ENCODE assay signal across 8 cellular contexts in the genomic region with DNA sequence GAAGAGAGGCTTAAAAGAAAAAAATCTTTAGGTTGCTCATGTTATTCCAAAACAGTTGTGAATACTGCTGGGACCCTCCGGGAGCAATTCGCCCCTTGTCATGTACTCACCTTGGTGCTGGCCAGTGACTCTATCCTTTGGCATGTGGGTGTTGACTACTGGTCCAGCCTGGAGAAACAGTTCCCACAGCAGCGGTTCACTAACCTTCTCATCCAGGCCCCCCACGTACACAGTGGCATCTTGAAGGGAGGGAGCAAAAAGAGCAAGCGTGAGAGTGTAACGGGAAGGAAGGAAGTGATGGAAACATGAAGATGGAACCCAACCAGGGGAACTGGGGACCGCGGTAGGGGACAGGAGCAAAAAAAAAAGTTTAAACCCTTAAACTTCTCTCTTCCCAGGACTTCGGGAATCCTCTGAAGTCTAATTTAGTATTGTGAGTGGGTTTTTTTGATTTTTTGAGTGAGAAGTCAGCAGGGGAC. TPM values are rescaled to one million over a fixed set of nuclear protein-coding genes. Genes with fewer than 3 reads are reported as not detected.
DNase-seq lines count a peak whose midpoint lies in the region; ATAC-seq and TF ChIP-seq lines count a peak whose summit lies in the region.

No MANE protein-coding gene starts in this region.

- H2BK12ac ChIP-seq in H9 (ENCODE audit: insufficient read length, low read depth, low read length), result no peak overlapping the region

- H3K18ac ChIP-seq in H9 (ENCODE audit: insufficient read length, low read depth, low read length), result no peak overlapping the region

- TF ChIP-seq POLR2A in gastroesophageal sphincter (IDR thresholded peaks at IDR 0.05), result no peak

- H4K91ac ChIP-seq in H9 (ENCODE audit: insufficient read length, low read depth, low read length), result no peak overlapping the region

- H3K14ac ChIP-seq in H9 (ENCODE audit: insufficient read depth, low read length), result no peak overlapping the region; the same call in 1 of the 2 replicates

- H3K36me3 Mint-ChIP-seq in H9 (ENCODE audit: insufficient read depth in 1 of 3, low read depth in 3 of 3), result peaks cover 33 to 49% (median 48%) of the 10 kb centered on the region in 3 experiments
- H3K36me3 Mint-ChIP-seq in T-helper 17 cell (ENCODE audit: low read depth), result peaks cover 30% of the 10 kb centered on the region

- H3K27me3 ChIP-seq in H9 (ENCODE audit: insufficient read depth, low read length) (no peaks in the 10 kb centered on the region), gastroesophageal sphincter (no peaks in the 10 kb centered on the region), skeletal muscle tissue (ENCODE audit: control insufficient read depth in 3 of 3, insufficient read depth in 3 of 3, low read length in 3 of 3) (no peaks in the 10 kb centered on the region)

- H2BK120ac ChIP-seq in H9 (ENCODE audit: low read depth, low read length, poor library complexity, severe bottlenecking), result no peak overlapping the region

- H2AFZ ChIP-seq in H9 (ENCODE audit: low read length), result no peak overlapping the region

- H3K9ac ChIP-seq in H9 (ENCODE audit: extremely low read depth, insufficient read length, low read length) (peak overlapping the region; percentile 92), skeletal muscle tissue (ENCODE audit: low read depth in 1 of 3, low read length in 3 of 3) (peak overlapping the region; percentile 93 to 97 (median 95))

- H3K36me3 ChIP-seq in gastroesophageal sphincter, result peaks cover 7 to 78% of the 10 kb centered on the region in 2 donors
- peaks cover 44 to 48% (median 45%) of the 10 kb centered on the region in 3 donors for H3K36me3 ChIP-seq in skeletal muscle tissue (ENCODE audit: control insufficient read depth in 3 of 3, insufficient read depth in 3 of 3, low read length in 3 of 3)

- H2BK5ac ChIP-seq in H9 (ENCODE audit: insufficient read length, low read length), result no peak overlapping the region

- H3K4me1 Mint-ChIP-seq in H9, result peaks cover 19 to 26% of the 10 kb centered on the region in 2 experiments
- H3K4me1 Mint-ChIP-seq in T-helper 17 cell, result peaks cover 46% of the 10 kb centered on the region

- H3K27me3 Mint-ChIP-seq in H9 (ENCODE audit: low read depth) (no peaks in the 10 kb centered on the region), T-helper 17 cell (peaks cover 7% of the 10 kb centered on the region)

- H3K56ac ChIP-seq in H9 (ENCODE audit: insufficient read length, low read depth, low read length), result no peak overlapping the region

- peaks cover 11% of the 10 kb centered on the region for H3K23me2 ChIP-seq in H9 (ENCODE audit: insufficient read length, low read depth, low read length, poor library complexity, severe bottlenecking)

- H2BK15ac ChIP-seq in H9 (ENCODE audit: low read depth, low read length), result no peak overlapping the region

- peaks cover 8% of the 10 kb centered on the region; the same call in 1 of the 2 replicates for H3K79me2 ChIP-seq in H9 (ENCODE audit: insufficient read depth, low read length)

- TF ChIP-seq EP300 in gastroesophageal sphincter (IDR thresholded peaks at IDR 0.05), result no peak

- H3K4me3 ChIP-seq in gastroesophageal sphincter (peak overlapping the region; percentile 69 to 94), skeletal muscle tissue (ENCODE audit: low read length in 3 of 3) (peak overlapping the region; percentile 95 to 97 (median 97))

- no peak overlapping the region for H3K23ac ChIP-seq in H9 (ENCODE audit: insufficient read length, low read depth, low read length)

- no peaks in the 10 kb centered on the region for H3K9me3 ChIP-seq in H9 (ENCODE audit: control insufficient read depth, low read depth, low read length)
- H3K9me3 ChIP-seq in T-helper 17 cell (ENCODE audit: control insufficient read depth, low read length, poor library complexity, severe bottlenecking), result no peaks in the 10 kb centered on the region
- H3K9me3 ChIP-seq in gastroesophageal sphincter, result no peaks in the 10 kb centered on the region
- H3K9me3 ChIP-seq in skeletal muscle tissue (ENCODE audit: control insufficient read depth in 3 of 3, low read length in 3 of 3), result no peaks in the 10 kb centered on the region

- no peak overlapping the region for H3K27ac ChIP-seq in H9 (ENCODE audit: insufficient read length, low read depth, low read length)
- peak overlapping the region; percentile 92 to 96 (median 94) for H3K27ac ChIP-seq in gastroesophageal sphincter
- peak overlapping the region; percentile 91 for H3K27ac ChIP-seq in skeletal muscle tissue (ENCODE audit: low read depth, low read length)

- H3K4me3 Mint-ChIP-seq in H9 (peak overlapping the region; percentile 97 to 100), T-helper 17 cell (peak overlapping the region; percentile 97)

- H4K5ac ChIP-seq in H9 (ENCODE audit: insufficient read length, low read depth, low read length), result no peak overlapping the region

- peak overlapping the region; percentile 96 for H3K4me2 ChIP-seq in H9 (ENCODE audit: insufficient read depth, insufficient read length, low read length)

- DNase-seq in H9 (no peak), T-helper 17 cell (no peak), SKM-1 treated with dmso at 0.1 percent for 144 hours (lab: John Stamatoyannopoulos, UW; ENCODE audit: unreplicated experiment) (no peak), GM10266 (ENCODE audit: extremely low spot score) (no peak)
- no peak for DNase-seq in stimulated activated CD4-positive, alpha-beta T cell treated with anti-CD3 and anti-CD28 coated beads, Interleukin-1b, Interleukin-23, amount 100 ng/mL, for 48 hours

- H4K20me1 ChIP-seq in H9 (ENCODE audit: control insufficient read depth, insufficient read depth, insufficient read length), result no peaks in the 10 kb centered on the region

- no peak overlapping the region for H2BK20ac ChIP-seq in H9 (ENCODE audit: low read depth, low read length, poor library complexity, severe bottlenecking)

- H3T11ph ChIP-seq in H9 (ENCODE audit: low read length), result no peak overlapping the region

- H3K79me1 ChIP-seq in H9 (ENCODE audit: insufficient read depth, low read depth, low read length, poor library complexity, severe bottlenecking), result peaks cover 11% of the 10 kb centered on the region

- TF ChIP-seq CTCF in H9 (conservative IDR thresholded peaks at IDR 0.05), result no peak
- no peak for TF ChIP-seq CTCF in gastroesophageal sphincter (IDR thresholded peaks at IDR 0.05)
- TF ChIP-seq CTCF in GM10266 (IDR thresholded peaks at IDR 0.05; ENCODE audit: control insufficient read depth, insufficient read depth, low read depth, missing control alignments), result no peak

- H3K27ac Mint-ChIP-seq in H9 (peak overlapping the region; percentile 84 to 99 (median 97); a peak in 5 of 7 replicates), T-helper 17 cell (peak overlapping the region; percentile 96)

- peaks cover 2% of the 10 kb centered on the region; the same call in 1 of the 2 replicates for H3K4me1 ChIP-seq in H9 (ENCODE audit: insufficient read depth, low read length)
- H3K4me1 ChIP-seq in gastroesophageal sphincter, result peaks cover 3 to 42% (median 18%) of the 10 kb centered on the region in 3 donors
- peaks cover 25% of the 10 kb centered on the region in 3 donors for H3K4me1 ChIP-seq in skeletal muscle tissue (ENCODE audit: control insufficient read depth in 3 of 3, insufficient read depth in 3 of 3, low read length in 3 of 3)

- no peaks in the 10 kb centered on the region; a peak in 1 of 5 replicates for H3K9me3 Mint-ChIP-seq in H9

- H2AK5ac ChIP-seq in H9 (ENCODE audit: insufficient read length, low read length), result no peak overlapping the region

- ATAC-seq in T-helper 17 cell (no peak), gastroesophageal sphincter (no peak), HG03378 (IDR thresholded peaks at IDR 0.05; ENCODE audit: unreplicated experiment) (no peak)

- no peak overlapping the region for H4K8ac ChIP-seq in H9 (replicated peaks; ENCODE audit: insufficient read length, low read depth, low read length)

- WGBS in H9 (ENCODE audit: extremely low coverage, insufficient read length, low lambda C conversion rate), result no CpG with 5 or more reads among the region's 9 CpGs
- WGBS in gastroesophageal sphincter (ENCODE audit: low coverage in 1 of 2), 2 donors, result 0 to 4% methylated on average over 5 to 9 of the region's 9 CpGs

- no peak overlapping the region for H3K4ac ChIP-seq in H9 (ENCODE audit: low read depth, low read length)

RNA-seq across cellular contexts. Expression of gene SF3B4, which starts 0.5 kb away (rescaled TPM):
- 123 and 127 TPM in 2 replicates for total RNA-seq in H9 (2021)
- total RNA-seq in T-helper 17 cell, result 10 to 100 TPM; 47.2 to 53.2 TPM
- 10 to 100 TPM in 3 of 4 donors, 1 to 10 TPM in 1; 9.7 to 17.9 (median 14.0) TPM for total RNA-seq in gastroesophageal sphincter
- 8.4 TPM for total RNA-seq in skeletal muscle tissue

RNA-seq across cellular contexts. Expression of gene SV2A, which starts 9.5 kb away (rescaled TPM):
- 42.4 and 44.4 TPM in 2 replicates for total RNA-seq in H9 (2021)
- total RNA-seq in T-helper 17 cell, result 1 to 10 TPM; 4.6 to 4.7 TPM
- 1 to 10 TPM; 6.2 to 9.2 (median 7.1) TPM for total RNA-seq in gastroesophageal sphincter
- total RNA-seq in skeletal muscle tissue, result 2.1 TPM

RNA-seq across cellular contexts. Expression of gene MTMR11, which starts 9.6 kb away (rescaled TPM):
- total RNA-seq in H9 (2021), result 3.9 and 4.0 TPM in 2 replicates
- under 1 TPM; 0.35 to 0.73 TPM for total RNA-seq in T-helper 17 cell
- total RNA-seq in gastroesophageal sphincter, result 10 to 100 TPM; 10.6 to 20.6 (median 14.4) TPM
- 6.8 TPM for total RNA-seq in skeletal muscle tissue

RNA-seq across cellular contexts. Expression of gene BOLA1, which starts 27.7 kb away (rescaled TPM):
- total RNA-seq in H9 (2021) (5.7 and 6.0 TPM in 2 replicates), T-helper 17 cell (1 to 10 TPM; 5.3 to 7.2 TPM), gastroesophageal sphincter (10 to 100 TPM; 23.9 to 46.2 (median 30.5) TPM), skeletal muscle tissue (6.3 TPM)
